23 cellular contexts compared by ENCODE assay signal in genomic region chr4:158346576-158346975, GRCh38.
DNase-seq lines count a peak whose midpoint lies in the region; ATAC-seq, FAIRE-seq and TF ChIP-seq lines count a peak whose summit lies in the region.
"Had no signal": no experiment of that assay in that cellular context is flagged by ENCODE, and none has a peak within 500 bp of the region (broad histone marks: within the 10 kb centered on the region; RNA-seq: fewer than 3 reads in every experiment).

No MANE protein-coding gene starts in this region.

- ATAC-seq in A549 (no peak), IMR-90 (ENCODE audit: low read depth) (no peak), K562 (no peak)
- no peak for ATAC-seq in naive thymus-derived CD4-positive, alpha-beta T cell
- no peak for ATAC-seq in stimulated activated naive CD8-positive, alpha-beta T cell treated with anti-CD3 and anti-CD28 coated beads, Interleukin-15, Interleukin-2, amounts not matched to agents 100 U/mL and 50 U/mL, for 24 hours
- ATAC-seq in activated CD8-positive, alpha-beta T cell treated with anti-CD3 and anti-CD28 coated beads, Interleukin-2, amount 10 ng/mL, durations not matched to agents 7 days and 5 days, result no peak
- ATAC-seq: HCT116 had no signal

- H3K9ac ChIP-seq in IMR-90 (ENCODE audit: low read depth, low read length) (no peak overlapping the region), K562 (ENCODE audit: insufficient read depth in 1 of 2, low read depth in 2 of 2, low read length in 2 of 2) (no peak overlapping the region)
- H3K9ac ChIP-seq: BLaER1 treated with 17β-estradiol and CSF1 and Interleukin-3, amounts not matched to agents 10 nM and 100 nM had no signal

- POLR2A ChIA-PET in A549 (lab: Yijun Ruan, JAX), result no interaction called here
- POLR2A ChIA-PET in IMR-90 (lab: Charles Lee; ENCODE audit: unreplicated experiment), result no interaction called here
- POLR2A ChIA-PET in K562 (lab: Yijun Ruan, JAX), result interaction anchor here (0.5 kb wide), 1 partner anchor 154 kb away, joined by 3 read pairs; no protein-coding TSS in a partner anchor
- POLR2A ChIA-PET in naive thymus-derived CD4-positive, alpha-beta T cell (lab: Charles Lee), result no interaction called here
- POLR2A ChIA-PET in activated CD8-positive, alpha-beta T cell treated with anti-CD3 and anti-CD28 coated beads, Interleukin-2, amount 10 ng/mL, durations not matched to agents 7 days and 5 days (lab: Charles Lee), result no interaction called here

- no peak overlapping the region for H2BK120ac ChIP-seq in IMR-90 (ENCODE audit: low read depth, low read length)

- intact Hi-C loops in IMR-90 (cut with micrococcal nuclease), result no loop called here
- intact Hi-C loops in K562 (cut with micrococcal nuclease), result no loop called here
- intact Hi-C loops in naive thymus-derived CD4-positive, alpha-beta T cell (cut with micrococcal nuclease), result no loop called here

- no peak overlapping the region for H2AK9ac ChIP-seq in IMR-90 (replicated peaks; ENCODE audit: low read depth, low read length, poor library complexity)

- DNase-seq in A549 (ENCODE audit: low read depth in 1 of 2, low spot score in 1 of 2) (no peak), AG08395 (ENCODE audit: low spot score) (peak; percentile 2), IMR-90 (no peak), K562 (ENCODE audit: extremely low read depth in 1 of 4, low spot score in 3 of 4) (no peak), T-helper 1 cell (no peak)
- no peak for DNase-seq in naive thymus-derived CD4-positive, alpha-beta T cell
- no peak for DNase-seq in stimulated activated naive CD8-positive, alpha-beta T cell treated with anti-CD3 and anti-CD28 coated beads, Interleukin-15, Interleukin-2, amounts not matched to agents 100 U/mL and 50 U/mL, for 24 hours
- DNase-seq in activated CD8-positive, alpha-beta T cell treated with anti-CD3 and anti-CD28 coated beads, Interleukin-2, amount 10 ng/mL, durations not matched to agents 7 days and 5 days, result no peak
- DNase-seq: 8988T; AML-193; BE2C; Calu3; CD4-positive, alpha-beta memory T cell; COR-L47; DMS53; DMS79 treated with DMSO at 0.1 percent for 48 hours; GF-D8; H9 had no signal

- H3K27me3 ChIP-seq in IMR-90 (ENCODE audit: control insufficient read depth, insufficient read depth, low read length), result no peaks in the 10 kb centered on the region
- H3K27me3 ChIP-seq in K562 (ENCODE audit: control insufficient read depth in 2 of 2, insufficient read depth in 2 of 2, low read length in 2 of 2), result no peaks in the 10 kb centered on the region
- H3K27me3 ChIP-seq in naive thymus-derived CD4-positive, alpha-beta T cell (ENCODE audit: control insufficient read depth in 2 of 2, insufficient read depth in 2 of 2, low read length in 2 of 2), result no peaks in the 10 kb centered on the region
- H3K27me3 ChIP-seq: BE2C; BLaER1 treated with 17β-estradiol and CSF1 and Interleukin-3, amounts not matched to agents 10 nM and 100 nM had no signal

- no peaks in the 10 kb centered on the region for H3K36me3 Mint-ChIP-seq in naive thymus-derived CD4-positive, alpha-beta T cell
- no peaks in the 10 kb centered on the region for H3K36me3 Mint-ChIP-seq in activated CD8-positive, alpha-beta T cell treated with anti-CD3 and anti-CD28 coated beads, Interleukin-2, amount 10 ng/mL, durations not matched to agents 7 days and 5 days (ENCODE audit: low read depth)
- H3K36me3 Mint-ChIP-seq: CD4-positive, alpha-beta memory T cell had no signal

- dilution Hi-C loops in IMR-90 (cut with HindIII; ENCODE audit: low sequenced_read_pairs, unreplicated experiment), result no loop called here

- no peak overlapping the region for H3K27ac Mint-ChIP-seq in naive thymus-derived CD4-positive, alpha-beta T cell
- no peak overlapping the region for H3K27ac Mint-ChIP-seq in activated CD8-positive, alpha-beta T cell treated with anti-CD3 and anti-CD28 coated beads, Interleukin-2, amount 10 ng/mL, durations not matched to agents 7 days and 5 days
- H3K27ac Mint-ChIP-seq: CD4-positive, alpha-beta memory T cell; H9 had no signal

- 79% methylated on average over 4 of the region's 4 CpGs for WGBS in A549 (ENCODE audit: missing lambda C conversion rate)
- no CpG with 5 or more reads among the region's 4 CpGs for WGBS in IMR-90 (ENCODE audit: extremely low coverage in 2 of 2, insufficient read length in 1 of 2), 2 experiments
- 3% methylated on average over 4 of the region's 4 CpGs for WGBS in K562 (ENCODE audit: insufficient coverage, low coverage, missing lambda C conversion rate)

- no peak overlapping the region for H3K14ac ChIP-seq in IMR-90 (replicated peaks; ENCODE audit: low read depth, low read length)

- H3K9me1 ChIP-seq in IMR-90 (ENCODE audit: insufficient read depth, low read length), result no peaks in the 10 kb centered on the region
- H3K9me1 ChIP-seq in K562 (ENCODE audit: control insufficient read depth, insufficient read depth, low read length), result no peaks in the 10 kb centered on the region

- H2BK5ac ChIP-seq in IMR-90 (ENCODE audit: low read depth, low read length, poor library complexity, severe bottlenecking), result no peak overlapping the region

- no peak overlapping the region for H4K91ac ChIP-seq in IMR-90 (ENCODE audit: insufficient read depth, low read depth, low read length)

- no peak overlapping the region for H2BK15ac ChIP-seq in IMR-90 (ENCODE audit: low read depth, low read length)

- H3K79me2 ChIP-seq in K562 (ENCODE audit: control insufficient read depth, insufficient read depth, low read length), result no peaks in the 10 kb centered on the region

- no peak for TF ChIP-seq RAD21 in A549 (conservative IDR thresholded peaks at IDR 0.05 in 1 of 2, IDR thresholded peaks at IDR 0.05 in 1 of 2)
- TF ChIP-seq RAD21 in IMR-90 (IDR thresholded peaks at IDR 0.05; ENCODE audit: low read length), result no peak
- no peak for TF ChIP-seq RAD21 in K562 (CRISPR knock-in tag; conservative IDR thresholded peaks at IDR 0.05 in 1 of 2, IDR thresholded peaks at IDR 0.05 in 1 of 2)

- H3K4me1 ChIP-seq in A549, result no peaks in the 10 kb centered on the region
- H3K4me1 ChIP-seq in IMR-90 (ENCODE audit: control insufficient read depth, insufficient read depth, low read length), result no peaks in the 10 kb centered on the region
- H3K4me1 ChIP-seq in K562 (replicated peaks in 1 of 2; ENCODE audit: control insufficient read depth in 2 of 2, insufficient read depth in 2 of 2, low read length in 2 of 2), result no peaks in the 10 kb centered on the region
- no peaks in the 10 kb centered on the region for H3K4me1 ChIP-seq in naive thymus-derived CD4-positive, alpha-beta T cell (ENCODE audit: control insufficient read depth in 2 of 2, insufficient read depth in 2 of 2, low read length in 2 of 2)
- H3K4me1 ChIP-seq: BE2C; BLaER1 treated with 17β-estradiol and CSF1 and Interleukin-3, amounts not matched to agents 10 nM and 100 nM had no signal

- H2AFZ ChIP-seq in IMR-90 (replicated peaks; ENCODE audit: low read length, poor library complexity), result no peak overlapping the region
- H2AFZ ChIP-seq in K562 (ENCODE audit: low read depth, low read length), result no peak overlapping the region

- in situ Hi-C loops in IMR-90 (cut with MboI; ENCODE audit: low sequenced_read_pairs), result no loop called here
- in situ Hi-C loops in K562 (cut with MboI), result no loop called here

- no peak overlapping the region for H2BK20ac ChIP-seq in IMR-90 (ENCODE audit: low read depth, low read length)

- H3K4me3 Mint-ChIP-seq in naive thymus-derived CD4-positive, alpha-beta T cell, result no peak overlapping the region
- no peak overlapping the region for H3K4me3 Mint-ChIP-seq in activated CD8-positive, alpha-beta T cell treated with anti-CD3 and anti-CD28 coated beads, Interleukin-2, amount 10 ng/mL, durations not matched to agents 7 days and 5 days
- H3K4me3 Mint-ChIP-seq: CD4-positive, alpha-beta memory T cell; H9 had no signal

- no peak overlapping the region for H3K4ac ChIP-seq in IMR-90 (ENCODE audit: low read depth, low read length)

- TF ChIP-seq CTCF in A549 (IDR thresholded peaks at IDR 0.05) (no peak), IMR-90 (conservative IDR thresholded peaks at IDR 0.05; ENCODE audit: low read depth, low read length) (no peak), K562 (IDR thresholded peaks at IDR 0.05 in 2 of 3, conservative IDR thresholded peaks at IDR 0.05 in 1 of 3; ENCODE audit: insufficient read depth in 2 of 3, low read depth in 1 of 3, low read length in 3 of 3) (no peak)

- BruUV-seq in IMR-90 (replicated peaks; lab: Mats Ljungman, UMichigan), result no TSS peak
- no TSS peak for BruUV-seq in K562 (replicated peaks; lab: Mats Ljungman, UMichigan)

- H3K4me2 ChIP-seq in A549 (no peak overlapping the region), IMR-90 (ENCODE audit: low read depth, low read length) (no peak overlapping the region), K562 (ENCODE audit: insufficient read depth, low read length) (no peak overlapping the region)
- H3K4me2 ChIP-seq: BLaER1 treated with 17β-estradiol and CSF1 and Interleukin-3, amounts not matched to agents 10 nM and 100 nM had no signal

- no peak overlapping the region for H3K23ac ChIP-seq in IMR-90 (ENCODE audit: low read depth, low read length)

- no peaks in the 10 kb centered on the region for H4K20me1 ChIP-seq in IMR-90 (ENCODE audit: insufficient read depth, low read length)
- H4K20me1 ChIP-seq in K562 (replicated peaks; ENCODE audit: control insufficient read depth, insufficient read depth, low read length), result no peaks in the 10 kb centered on the region
- H4K20me1 ChIP-seq: BLaER1 treated with 17β-estradiol and CSF1 and Interleukin-3, amounts not matched to agents 10 nM and 100 nM had no signal

- CTCF ChIA-PET in A549 (lab: Yijun Ruan, JAX) (no interaction called here), IMR-90 (lab: Yijun Ruan, JAX) (interaction anchor here (0.6 kb wide), 1 partner anchor 31 kb away, joined by 3 read pairs; no protein-coding TSS in a partner anchor), K562 (lab: Yijun Ruan, JAX; ENCODE audit: low intra/inter-chr PET ratio) (no interaction called here)
- CTCF ChIA-PET in naive thymus-derived CD4-positive, alpha-beta T cell (lab: Charles Lee), result no interaction called here
- CTCF ChIA-PET in activated CD8-positive, alpha-beta T cell treated with anti-CD3 and anti-CD28 coated beads, Interleukin-2, amount 10 ng/mL, durations not matched to agents 7 days and 5 days (lab: Charles Lee), result no interaction called here

- H3K36me3 ChIP-seq in IMR-90 (ENCODE audit: control insufficient read depth, insufficient read depth, low read length) (no peaks in the 10 kb centered on the region), K562 (ENCODE audit: control insufficient read depth, insufficient read depth, low read length) (no peaks in the 10 kb centered on the region)
- H3K36me3 ChIP-seq in naive thymus-derived CD4-positive, alpha-beta T cell (ENCODE audit: control insufficient read depth in 2 of 3, insufficient read depth in 3 of 3, low read length in 3 of 3), result no peaks in the 10 kb centered on the region
- H3K36me3 ChIP-seq: BE2C; BLaER1 treated with 17β-estradiol and CSF1 and Interleukin-3, amounts not matched to agents 10 nM and 100 nM had no signal

- no peak overlapping the region for H2AK5ac ChIP-seq in IMR-90 (ENCODE audit: low read depth, low read length)

- H3K27me3 Mint-ChIP-seq in naive thymus-derived CD4-positive, alpha-beta T cell, result peaks cover 0 to under 1% (median 0%) of the 10 kb centered on the region in 5 donors
- H3K27me3 Mint-ChIP-seq in activated CD8-positive, alpha-beta T cell treated with anti-CD3 and anti-CD28 coated beads, Interleukin-2, amount 10 ng/mL, durations not matched to agents 7 days and 5 days (ENCODE audit: low read depth), result no peaks in the 10 kb centered on the region
- H3K27me3 Mint-ChIP-seq: CD4-positive, alpha-beta memory T cell had no signal

- H4K8ac ChIP-seq in IMR-90 (ENCODE audit: low read depth in 2 of 2, low read length in 2 of 2), result no peak overlapping the region

- no peak overlapping the region for H3K56ac ChIP-seq in IMR-90 (ENCODE audit: extremely low read depth, insufficient read depth, low read length)

- H3K4me3 ChIP-seq in A549, result no peak overlapping the region
- no peak overlapping the region for H3K4me3 ChIP-seq in IMR-90 (ENCODE audit: insufficient read depth, low read depth, low read length)
- H3K4me3 ChIP-seq in K562, result no peak overlapping the region
- no peak overlapping the region for H3K4me3 ChIP-seq in naive thymus-derived CD4-positive, alpha-beta T cell (ENCODE audit: low read length)
- H3K4me3 ChIP-seq: BLaER1 treated with 17β-estradiol and CSF1 and Interleukin-3, amounts not matched to agents 10 nM and 100 nM had no signal

- TF ChIP-seq POLR2A in A549 (IDR thresholded peaks at IDR 0.05; ENCODE audit: low read length) (no peak), IMR-90 (IDR thresholded peaks at IDR 0.05; ENCODE audit: low read depth, low read length) (no peak), K562 (conservative IDR thresholded peaks at IDR 0.05) (no peak)

- H3K18ac ChIP-seq in IMR-90 (ENCODE audit: low read depth, low read length), result no peak overlapping the region

- H3K4me1 Mint-ChIP-seq in naive thymus-derived CD4-positive, alpha-beta T cell, result no peaks in the 10 kb centered on the region
- no peaks in the 10 kb centered on the region for H3K4me1 Mint-ChIP-seq in activated CD8-positive, alpha-beta T cell treated with anti-CD3 and anti-CD28 coated beads, Interleukin-2, amount 10 ng/mL, durations not matched to agents 7 days and 5 days (ENCODE audit: low read depth)
- H3K4me1 Mint-ChIP-seq: CD4-positive, alpha-beta memory T cell had no signal

- no peak for TF ChIP-seq EP300 in A549 (IDR thresholded peaks at IDR 0.05)
- no peak for TF ChIP-seq EP300 in K562 (IDR thresholded peaks at IDR 0.05; ENCODE audit: low read length)

- no peak for FAIRE-seq in A549 (lab: Jason Lieb, UNC)
- FAIRE-seq in K562 (lab: Jason Lieb, UNC), result no peak
- FAIRE-seq: GM12891, GM18507, H1 had no signal

- no peaks in the 10 kb centered on the region for H3K79me1 ChIP-seq in IMR-90 (ENCODE audit: low read depth in 1 of 2, low read length in 2 of 2)

- peaks cover 0 to 4% (median 0%) of the 10 kb centered on the region in 11 donors for H3K9me3 Mint-ChIP-seq in naive thymus-derived CD4-positive, alpha-beta T cell
- H3K9me3 Mint-ChIP-seq in activated CD8-positive, alpha-beta T cell treated with anti-CD3 and anti-CD28 coated beads, Interleukin-2, amount 10 ng/mL, durations not matched to agents 7 days and 5 days (ENCODE audit: insufficient read depth), result no peaks in the 10 kb centered on the region
- H3K9me3 Mint-ChIP-seq: H9 had no signal

- H4K5ac ChIP-seq in IMR-90 (ENCODE audit: low read depth, low read length), result no peak overlapping the region

- H3K9me3 ChIP-seq in A549, result no peaks in the 10 kb centered on the region
- H3K9me3 ChIP-seq in IMR-90 (ENCODE audit: control insufficient read depth, insufficient read depth, low read length), result no peaks in the 10 kb centered on the region
- no peaks in the 10 kb centered on the region for H3K9me3 ChIP-seq in K562 (replicated peaks; ENCODE audit: control insufficient read depth, insufficient read depth, low read depth, low read length)
- no peaks in the 10 kb centered on the region for H3K9me3 ChIP-seq in naive thymus-derived CD4-positive, alpha-beta T cell (ENCODE audit: control insufficient read depth in 2 of 3, low read length in 3 of 3)
- H3K9me3 ChIP-seq: BE2C; BLaER1 treated with 17β-estradiol and CSF1 and Interleukin-3, amounts not matched to agents 10 nM and 100 nM had no signal

- H3K27ac ChIP-seq in A549, result no peak overlapping the region
- no peak overlapping the region for H3K27ac ChIP-seq in IMR-90 (ENCODE audit: insufficient read depth, low read length)
- no peak overlapping the region for H3K27ac ChIP-seq in K562 (ENCODE audit: extremely low read depth, low read depth, low read length)
- no peak overlapping the region for H3K27ac ChIP-seq in naive thymus-derived CD4-positive, alpha-beta T cell (ENCODE audit: low read depth, low read length)
- H3K27ac ChIP-seq: BLaER1 treated with 17β-estradiol and CSF1 and Interleukin-3, amounts not matched to agents 10 nM and 100 nM had no signal

Comparison
In these comparisons a context has a peak if more than half of its experiments do, and no peak if none do; other contexts are left out.
1. Of the 35 proteins assayed by ChIP-seq in both K562 and A549: peak only in K562: none; only in A549: none; in both: MAFK; in neither: 34.